In the genomic region with DNA sequence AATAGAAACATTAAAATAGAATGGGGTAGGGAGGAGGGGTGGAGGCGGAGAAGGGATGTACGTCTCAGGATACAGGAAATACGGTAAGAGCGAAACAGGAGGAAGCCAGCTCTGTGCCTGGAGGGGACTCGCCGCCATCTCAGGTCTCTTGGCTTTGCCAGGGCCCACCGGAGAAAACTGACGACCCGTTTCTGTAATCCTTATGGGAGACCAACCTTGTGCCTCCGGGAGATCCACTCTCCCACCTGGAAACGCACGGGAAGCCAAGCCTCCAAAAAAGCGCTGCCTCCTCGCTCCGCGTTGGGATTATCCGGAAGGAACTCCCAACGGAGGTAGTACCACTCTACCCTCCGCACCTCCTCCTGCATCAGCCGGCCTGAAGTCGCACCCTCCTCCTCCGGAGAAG, we compare ENCODE assay signal across 8 cellular contexts. TPM values are rescaled to one million over a fixed set of nuclear protein-coding genes. Genes with fewer than 3 reads are reported as not detected.
DNase-seq lines count a peak whose midpoint lies in the region; ATAC-seq lines count a peak whose summit lies in the region.

A gene with protein sequence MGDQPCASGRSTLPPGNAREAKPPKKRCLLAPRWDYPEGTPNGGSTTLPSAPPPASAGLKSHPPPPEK (plus strand): TSS at position 92 of the 406 bp plus-strand sequence. CDS start 111 bp downstream, at position 203.

- H3K9me3 Mint-ChIP-seq in activated CD8-positive, alpha-beta T cell treated with anti-CD3 and anti-CD28 coated beads, Interleukin-2, amount 10 ng/mL, durations not matched to agents 7 days and 5 days (ENCODE audit: insufficient read depth): no peaks in the 10 kb centered on the region

- ATAC-seq in GM18511 (IDR thresholded peaks at IDR 0.05; ENCODE audit: unreplicated experiment) (peak; percentile 78), HG03039 (IDR thresholded peaks at IDR 0.05; ENCODE audit: unreplicated experiment) (peak; percentile 60)
- ATAC-seq in activated CD8-positive, alpha-beta T cell treated with anti-CD3 and anti-CD28 coated beads, Interleukin-2, amount 10 ng/mL, durations not matched to agents 7 days and 5 days: peak; percentile 83

- DNase-seq in AG08395 (ENCODE audit: low spot score): peak; percentile 26
- peak; percentile 61 for DNase-seq in NCI-H510A treated with DMSO at 0.1 percent for 48 hours (lab: John Stamatoyannopoulos, UW)
- peak; percentile 40 for DNase-seq in activated CD8-positive, alpha-beta T cell treated with anti-CD3 and anti-CD28 coated beads, Interleukin-2, amount 10 ng/mL, durations not matched to agents 7 days and 5 days
- DNase-seq in epithelial cell of prostate (ENCODE audit: low read depth, low spot score): no peak
- DNase-seq in substantia nigra (lab: John Stamatoyannopoulos, UW): peak in 38 of 49 donors; percentile 1 to 70 (median 18)

- peak within 1 kb of the TSS; percentile 84 for H3K27ac Mint-ChIP-seq in activated CD8-positive, alpha-beta T cell treated with anti-CD3 and anti-CD28 coated beads, Interleukin-2, amount 10 ng/mL, durations not matched to agents 7 days and 5 days

- peaks cover 23% of the 10 kb centered on the region for H3K4me1 Mint-ChIP-seq in activated CD8-positive, alpha-beta T cell treated with anti-CD3 and anti-CD28 coated beads, Interleukin-2, amount 10 ng/mL, durations not matched to agents 7 days and 5 days (ENCODE audit: low read depth)

- H3K4me3 ChIP-seq in mononuclear cell (ENCODE audit: low read length): peak within 1 kb of the TSS; percentile 72

- H3K9me3 ChIP-seq in mononuclear cell (ENCODE audit: low read depth, low read length): no peaks in the 10 kb centered on the region

- H3K27ac ChIP-seq in epithelial cell of prostate: peak within 1 kb of the TSS; percentile 78
- peak within 1 kb of the TSS; percentile 70 for H3K27ac ChIP-seq in substantia nigra (ENCODE audit: low read depth, low read length, poor library complexity, severe bottlenecking)

- H3K27me3 ChIP-seq in mononuclear cell (ENCODE audit: insufficient read depth, low read length): no peaks in the 10 kb centered on the region

- CTCF ChIA-PET in activated CD8-positive, alpha-beta T cell treated with anti-CD3 and anti-CD28 coated beads, Interleukin-2, amount 10 ng/mL, durations not matched to agents 7 days and 5 days (lab: Charles Lee): interaction anchor here (1.4 to 3.9 kb wide), 5 partner anchors 10 to 821 kb away, joined by 5 to 82 read pairs (median 6); no protein-coding TSS in a partner anchor

- H3K4me1 ChIP-seq in mononuclear cell (ENCODE audit: insufficient read depth, low read length): peaks cover 10% of the 10 kb centered on the region

- no peaks in the 10 kb centered on the region for H3K27me3 Mint-ChIP-seq in activated CD8-positive, alpha-beta T cell treated with anti-CD3 and anti-CD28 coated beads, Interleukin-2, amount 10 ng/mL, durations not matched to agents 7 days and 5 days (ENCODE audit: low read depth)

- POLR2A ChIA-PET in activated CD8-positive, alpha-beta T cell treated with anti-CD3 and anti-CD28 coated beads, Interleukin-2, amount 10 ng/mL, durations not matched to agents 7 days and 5 days (lab: Charles Lee): no interaction called here

- H3K4me3 Mint-ChIP-seq in activated CD8-positive, alpha-beta T cell treated with anti-CD3 and anti-CD28 coated beads, Interleukin-2, amount 10 ng/mL, durations not matched to agents 7 days and 5 days: peak within 1 kb of the TSS; percentile 79

- H3K36me3 Mint-ChIP-seq in activated CD8-positive, alpha-beta T cell treated with anti-CD3 and anti-CD28 coated beads, Interleukin-2, amount 10 ng/mL, durations not matched to agents 7 days and 5 days (ENCODE audit: low read depth): peaks cover 2% of the 10 kb centered on the region

RNA-seq across cellular contexts. Expression of the gene that starts here (rescaled TPM):
- total RNA-seq in activated CD8-positive, alpha-beta T cell treated with anti-CD3 and anti-CD28 coated beads, Interleukin-2, amount 10 ng/mL, durations not matched to agents 7 days and 5 days: 10 to 100 TPM; 28.6 to 31.2 TPM
- total RNA-seq in mononuclear cell: 8.7 TPM
